Comparison of ENCODE assay signal across 25 cellular contexts in the genomic region with DNA sequence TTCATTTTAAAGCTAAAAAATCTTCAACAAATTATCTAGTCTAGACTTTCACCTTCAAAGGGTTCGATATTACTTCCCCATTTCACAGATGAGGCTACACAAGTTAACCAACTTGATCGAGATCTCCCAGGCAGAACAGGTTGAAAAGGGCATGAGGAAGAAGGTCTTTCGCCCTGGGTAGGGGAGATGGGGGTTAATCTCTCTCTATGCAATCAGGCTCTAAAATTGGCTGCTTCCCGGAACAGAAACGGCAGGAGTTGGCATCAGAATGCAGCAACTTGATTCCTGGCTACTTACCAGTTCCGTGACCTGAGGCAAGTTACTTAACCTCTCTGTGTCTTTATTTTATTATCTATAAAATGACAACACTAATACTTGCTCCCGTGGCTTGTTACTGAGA. TPM values are rescaled to one million over a fixed set of nuclear protein-coding genes. Genes with fewer than 3 reads are reported as not detected.
DNase-seq lines count a peak whose midpoint lies in the region; ATAC-seq, FAIRE-seq and TF ChIP-seq lines count a peak whose summit lies in the region.
"Had no signal": no experiment of that assay in that cellular context is flagged by ENCODE, and none has a peak within 500 bp of the region (broad histone marks: within the 10 kb centered on the region; RNA-seq: fewer than 3 reads in every experiment).

No MANE protein-coding gene starts in this region.

- intact Hi-C loops in esophagus muscularis mucosa (cut with DNase I) (no loop called here), posterior cingulate gyrus (cut with DNase I) (no loop called here)

- H3K27me3 ChIP-seq in Karpas-422 (ENCODE audit: low read length): no peaks in the 10 kb centered on the region
- peaks cover 0 to 71% (median 10%) of the 10 kb centered on the region in 4 donors for H3K27me3 ChIP-seq in esophagus muscularis mucosa

- no peaks in the 10 kb centered on the region for H3K9me2 ChIP-seq in Karpas-422 (replicated peaks; ENCODE audit: insufficient read depth, low read length)

- H3K4me1 ChIP-seq in Karpas-422 (ENCODE audit: low read length): peaks cover 78% of the 10 kb centered on the region
- peaks cover 25 to 43% (median 29%) of the 10 kb centered on the region in 4 donors for H3K4me1 ChIP-seq in esophagus muscularis mucosa

- peaks cover 9 to 14% (median 12%) of the 10 kb centered on the region in 3 donors for H3K27me3 Mint-ChIP-seq in naive B cell

- peak; percentile 66 to 71 for ATAC-seq in naive B cell (ENCODE audit: low read depth in 2 of 2)

- no peak overlapping the region for H2AFZ ChIP-seq in Karpas-422 (ENCODE audit: low read length)
- H2AFZ ChIP-seq: GM23248 had no signal

- DNase-seq in GM12892 (ENCODE audit: insufficient read length) (no peak), Karpas-422 (peak; percentile 80), SK-N-MC (ENCODE audit: low read depth, low spot score) (no peak), naive B cell (peak; percentile 66), esophagus muscularis mucosa (ENCODE audit: extremely low spot score) (no peak), posterior cingulate gyrus (no peak)
- DNase-seq in effector CD8-positive, alpha-beta T cell (lab: John Stamatoyannopoulos, UW): no peak
- DNase-seq: activated CD4-positive, alpha-beta T cell treated with anti-CD3 and anti-CD28 coated beads, Interleukin-2, amount 50 U/mL, for 4 hours; activated naive CD4-positive, alpha-beta T cell; AML-193; amniotic stem cell; COR-L47; GM23248; heart right ventricle; left ventricle myocardium superior; NCI-H526; nucleus accumbens; SIG-M5; spleen; stimulated activated CD4-positive, alpha-beta T cell treated with anti-CD3 and anti-CD28 coated beads, Interleukin-4, amount 100 ng/mL, for 4 hours; T-helper 17 cell; upper lobe of right lung had no signal

- H3K36me3 ChIP-seq in Karpas-422 (ENCODE audit: insufficient read depth, low read length) (no peaks in the 10 kb centered on the region), SK-N-MC (ENCODE audit: insufficient read depth, low read length) (no peaks in the 10 kb centered on the region), esophagus muscularis mucosa (no peaks in the 10 kb centered on the region)
- H3K36me3 ChIP-seq: heart right ventricle, spleen, upper lobe of right lung had no signal

- TF ChIP-seq CTCF in esophagus muscularis mucosa (IDR thresholded peaks at IDR 0.05): no peak

- peak; percentile 68 for FAIRE-seq in GM12892 (lab: Jason Lieb, UNC)
- FAIRE-seq: endothelial cell of umbilical vein had no signal

- TF ChIP-seq EP300 in esophagus muscularis mucosa (IDR thresholded peaks at IDR 0.05): no peak

- no peak for TF ChIP-seq POLR2A in GM12892 (IDR thresholded peaks at IDR 0.05; ENCODE audit: low read depth, low read length)
- no peak for TF ChIP-seq POLR2A in esophagus muscularis mucosa (IDR thresholded peaks at IDR 0.05; ENCODE audit: low read depth)

- no peaks in the 10 kb centered on the region for H3K36me3 Mint-ChIP-seq in naive B cell

- peaks cover 0 to 1% (median 0%) of the 10 kb centered on the region in 7 donors for H3K9me3 Mint-ChIP-seq in naive B cell
- H3K9me3 Mint-ChIP-seq: dendritic cell treated with granulocyte-macrophage colony-stimulating factor and Interleukin-4, amounts not matched to agents 40 ng/mL and 50 ng/mL, for 4 days had no signal

- H3K4me2 ChIP-seq in Karpas-422 (ENCODE audit: low read depth, low read length, poor library complexity, severe bottlenecking): peak overlapping the region; percentile 65

- peak overlapping the region; percentile 42; the same call in 1 of the 2 replicates for H3K4me3 ChIP-seq in Karpas-422 (ENCODE audit: low read length)
- peak overlapping the region; percentile 59 for H3K4me3 ChIP-seq in SK-N-MC
- no peak overlapping the region for H3K4me3 ChIP-seq in esophagus muscularis mucosa
- H3K4me3 ChIP-seq: GM23248, heart right ventricle, spleen, upper lobe of right lung had no signal

- H3K27ac ChIP-seq in Karpas-422 (ENCODE audit: low read length) (peak overlapping the region; percentile 84), SK-N-MC (peak overlapping the region; percentile 42; the same call in 1 of the 2 replicates), esophagus muscularis mucosa (replicated peaks in 1 of 4) (no peak overlapping the region)
- H3K27ac ChIP-seq: GM23248, heart right ventricle, upper lobe of right lung had no signal

- H3K4me1 Mint-ChIP-seq in naive B cell: peaks cover 0 to 28% (median 28%) of the 10 kb centered on the region in 3 donors

- WGBS in esophagus muscularis mucosa: 49% methylated on average over 7 of the region's 7 CpGs

- no peaks in the 10 kb centered on the region for H4K20me1 ChIP-seq in Karpas-422 (ENCODE audit: insufficient read depth, low read depth, low read length)

- H3K4me3 Mint-ChIP-seq in naive B cell: no peak overlapping the region
- H3K4me3 Mint-ChIP-seq: dendritic cell treated with granulocyte-macrophage colony-stimulating factor and Interleukin-4, amounts not matched to agents 40 ng/mL and 50 ng/mL, for 4 days; T-helper 17 cell had no signal

- H3K9me3 ChIP-seq in Karpas-422 (ENCODE audit: low read length): no peaks in the 10 kb centered on the region
- H3K9me3 ChIP-seq in SK-N-MC (ENCODE audit: low read depth, low read length): no peaks in the 10 kb centered on the region
- H3K9me3 ChIP-seq in esophagus muscularis mucosa: no peaks in the 10 kb centered on the region
- H3K9me3 ChIP-seq: heart right ventricle, spleen, upper lobe of right lung had no signal

- H3K9ac ChIP-seq in Karpas-422 (ENCODE audit: low read length) (peak overlapping the region; percentile 77), SK-N-MC (ENCODE audit: insufficient read length) (no peak overlapping the region)
- H3K9ac ChIP-seq: GM23248 had no signal

- no peaks in the 10 kb centered on the region for H3K79me2 ChIP-seq in Karpas-422 (ENCODE audit: low read length)

- no peak overlapping the region for H3K27ac Mint-ChIP-seq in naive B cell
- H3K27ac Mint-ChIP-seq: dendritic cell treated with granulocyte-macrophage colony-stimulating factor and Interleukin-4, amounts not matched to agents 40 ng/mL and 50 ng/mL, for 4 days; T-helper 17 cell had no signal

RNA-seq across cellular contexts. Expression of a gene that starts 2.4 kb away (rescaled TPM):
- polyA plus RNA-seq in GM12892 (2012; ENCODE audit: missing spikeins): not detected
- total RNA-seq in Karpas-422 (2014; rRNA removed; shearing (Covaris generic); ENCODE audit: low replicate concordance): not detected in 2 replicates
- not detected for polyA plus RNA-seq in naive B cell (ENCODE audit: low read depth in 6 of 6)
- total RNA-seq in esophagus muscularis mucosa: not detected
- total RNA-seq: endothelial cell of umbilical vein, GM23248, renal cortical epithelial cell, spleen, T-helper 17 cell, upper lobe of right lung had no signal
- polyA plus RNA-seq: endothelial cell of umbilical vein, GM23248 had no signal

RNA-seq across cellular contexts. Expression of a gene that starts 26.9 kb away (rescaled TPM):
- 24.5 TPM for polyA plus RNA-seq in GM12892 (2012; ENCODE audit: missing spikeins)
- total RNA-seq in Karpas-422 (2014; rRNA removed; shearing (Covaris generic); ENCODE audit: low replicate concordance): 28.7 and 32.5 TPM in 2 replicates
- polyA plus RNA-seq in naive B cell (ENCODE audit: low read depth in 6 of 6): 10 to 100 TPM; 65.8 to 93.2 (median 78.8) TPM
- 100 to 1,000 TPM; 252 to 487 (median 347) TPM for total RNA-seq in esophagus muscularis mucosa

Comparison
In these comparisons a context has a peak if more than half of its experiments do, and no peak if none do; other contexts are left out.
1. DNase-seq: peak in Karpas-422 (single experiment) and naive B cell (single experiment); none in GM12892 (single experiment), SK-N-MC (single experiment), effector CD8-positive, alpha-beta T cell (single experiment), esophagus muscularis mucosa (single experiment) and posterior cingulate gyrus (0 of 10).
2. H3K27ac ChIP-seq: peak in Karpas-422 (single experiment) and SK-N-MC (single experiment); none in esophagus muscularis mucosa (0 of 4).
3. H3K4me3 ChIP-seq: peak in Karpas-422 (single experiment) and SK-N-MC (single experiment); none in esophagus muscularis mucosa (0 of 4).